In the genomic region with DNA sequence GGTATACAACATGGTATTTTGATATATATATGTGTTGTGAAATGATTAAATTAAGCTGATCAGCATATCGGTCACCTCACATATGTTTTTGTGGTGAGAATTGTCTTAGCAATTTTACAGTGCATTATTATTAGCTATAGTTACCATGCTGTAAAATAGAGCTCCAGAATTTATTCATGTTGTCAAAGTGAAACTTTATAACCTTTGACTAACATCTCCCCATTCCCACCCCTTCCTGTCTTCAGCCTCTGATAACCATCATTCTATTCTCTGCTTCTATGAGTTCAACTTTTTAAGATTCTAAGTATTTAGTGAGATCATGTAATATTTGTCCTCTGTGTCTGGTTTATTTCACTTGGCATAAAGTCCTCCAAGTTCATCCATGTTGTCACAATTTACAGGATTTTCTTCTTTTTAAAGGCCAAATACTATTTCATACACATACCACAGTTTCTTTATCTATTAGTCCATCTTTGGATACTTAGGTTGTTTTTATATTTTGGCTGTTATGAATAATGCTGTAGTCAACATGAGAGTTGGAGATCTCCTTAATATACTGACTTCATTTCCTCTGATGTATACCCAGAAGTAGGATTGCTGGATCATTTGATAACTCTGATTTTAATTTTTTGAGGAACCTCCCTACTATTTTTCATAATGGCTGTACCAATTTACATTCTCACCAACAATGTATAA, we compare ENCODE assay signal across 21 cellular contexts. TPM values are rescaled to one million over a fixed set of nuclear protein-coding genes. Genes with fewer than 3 reads are reported as not detected.
DNase-seq lines count a peak whose midpoint lies in the region; ATAC-seq and TF ChIP-seq lines count a peak whose summit lies in the region.
"Had no signal": no experiment of that assay in that cellular context is flagged by ENCODE, and none has a peak within 500 bp of the region (broad histone marks: within the 10 kb centered on the region; RNA-seq: fewer than 3 reads in every experiment).

No MANE protein-coding gene starts in this region.

- H3K4me3 Mint-ChIP-seq in activated CD8-positive, alpha-beta T cell treated with anti-CD3 and anti-CD28 coated beads, Interleukin-2, amount 10 ng/mL, durations not matched to agents 7 days and 5 days: no peak overlapping the region
- H3K4me3 Mint-ChIP-seq: activated B cell treated with CpG ODN at 0.5 μM for 24 hours, CD14-positive monocyte had no signal

- TF ChIP-seq CTCF in fibroblast of villous mesenchyme (IDR thresholded peaks at IDR 0.05; ENCODE audit: insufficient read depth, low read depth, low read length): no peak

- peaks cover 4 to 6% of the 10 kb centered on the region in 2 donors for H3K9me3 Mint-ChIP-seq in activated naive CD4-positive, alpha-beta T cell treated with anti-CD3 and anti-CD28 coated beads, Interleukin-2, amount 50 U/mL, for 72 hours
- no peaks in the 10 kb centered on the region for H3K9me3 Mint-ChIP-seq in activated CD8-positive, alpha-beta T cell treated with anti-CD3 and anti-CD28 coated beads, Interleukin-2, amount 10 ng/mL, durations not matched to agents 7 days and 5 days (ENCODE audit: insufficient read depth)
- H3K9me3 Mint-ChIP-seq: activated B cell treated with CpG ODN at 0.5 μM for 24 hours had no signal

- H3K27ac Mint-ChIP-seq in activated naive CD4-positive, alpha-beta T cell treated with anti-CD3 and anti-CD28 coated beads, Interleukin-2, amount 50 U/mL, for 72 hours: peak overlapping the region; percentile 87 to 94
- peak overlapping the region; percentile 13 for H3K27ac Mint-ChIP-seq in activated CD8-positive, alpha-beta T cell treated with anti-CD3 and anti-CD28 coated beads, Interleukin-2, amount 10 ng/mL, durations not matched to agents 7 days and 5 days
- H3K27ac Mint-ChIP-seq: activated B cell treated with CpG ODN at 0.5 μM for 24 hours, CD14-positive monocyte, IgD-negative memory B cell had no signal

- no peaks in the 10 kb centered on the region for H3K27me3 Mint-ChIP-seq in activated CD8-positive, alpha-beta T cell treated with anti-CD3 and anti-CD28 coated beads, Interleukin-2, amount 10 ng/mL, durations not matched to agents 7 days and 5 days (ENCODE audit: low read depth)
- H3K27me3 Mint-ChIP-seq: activated B cell treated with CpG ODN at 0.5 μM for 24 hours, IgD-negative memory B cell had no signal

- no peak for DNase-seq in activated naive CD4-positive, alpha-beta T cell treated with anti-CD3 and anti-CD28 coated beads, Interleukin-2, amount 50 U/mL, for 72 hours (ENCODE audit: low spot score in 2 of 2)
- no peak for DNase-seq in activated naive CD4-positive, alpha-beta T cell (lab: John Stamatoyannopoulos, UW)
- no peak for DNase-seq in activated CD8-positive, alpha-beta T cell treated with anti-CD3 and anti-CD28 coated beads, Interleukin-2, amount 10 ng/mL, durations not matched to agents 7 days and 5 days
- DNase-seq in fibroblast of villous mesenchyme (ENCODE audit: low read depth) (peak; percentile 17), NCI-H146 treated with DMSO at 0.1 percent for 48 hours (lab: John Stamatoyannopoulos, UW; ENCODE audit: unreplicated experiment) (no peak), NCI-H2171 (lab: John Stamatoyannopoulos, UW) (no peak)
- DNase-seq in central memory CD4-positive, alpha-beta T cell: no peak
- DNase-seq: activated B cell treated with CpG ODN at 0.5 μM for 24 hours; body of pancreas; effector CD8-positive, alpha-beta T cell; esophagus squamous epithelium; kidney glomerular epithelial cell; NCI-H1417; NCI-H526; psoas muscle; T-helper 9 cell had no signal

- no peak overlapping the region for H3K4me3 ChIP-seq in fibroblast of villous mesenchyme (ENCODE audit: low read depth, low read length)
- H3K4me3 ChIP-seq: body of pancreas, esophagus squamous epithelium, lung, psoas muscle, SJSA1 had no signal

- ATAC-seq in activated naive CD4-positive, alpha-beta T cell treated with anti-CD3 and anti-CD28 coated beads, Interleukin-2, amount 50 U/mL, for 72 hours: peak; percentile 59 to 70
- ATAC-seq in activated CD8-positive, alpha-beta T cell treated with anti-CD3 and anti-CD28 coated beads, Interleukin-2, amount 10 ng/mL, durations not matched to agents 7 days and 5 days: no peak
- ATAC-seq: body of pancreas, HCT116, psoas muscle had no signal

- peaks cover 10 to 33% of the 10 kb centered on the region in 2 donors for H3K36me3 Mint-ChIP-seq in activated naive CD4-positive, alpha-beta T cell treated with anti-CD3 and anti-CD28 coated beads, Interleukin-2, amount 50 U/mL, for 72 hours
- H3K36me3 Mint-ChIP-seq in activated CD8-positive, alpha-beta T cell treated with anti-CD3 and anti-CD28 coated beads, Interleukin-2, amount 10 ng/mL, durations not matched to agents 7 days and 5 days (ENCODE audit: low read depth): peaks cover 2% of the 10 kb centered on the region

- CTCF ChIA-PET in activated CD8-positive, alpha-beta T cell treated with anti-CD3 and anti-CD28 coated beads, Interleukin-2, amount 10 ng/mL, durations not matched to agents 7 days and 5 days (lab: Charles Lee): interaction anchor here (1.0 to 1.8 kb wide), 2 partner anchors 15 to 91 kb away, joined by 3 to 5 read pairs; no protein-coding TSS in a partner anchor

- H3K4me1 Mint-ChIP-seq in activated CD8-positive, alpha-beta T cell treated with anti-CD3 and anti-CD28 coated beads, Interleukin-2, amount 10 ng/mL, durations not matched to agents 7 days and 5 days (ENCODE audit: low read depth): peaks cover 22% of the 10 kb centered on the region

- POLR2A ChIA-PET in activated CD8-positive, alpha-beta T cell treated with anti-CD3 and anti-CD28 coated beads, Interleukin-2, amount 10 ng/mL, durations not matched to agents 7 days and 5 days (lab: Charles Lee): no interaction called here

RNA-seq across cellular contexts. Expression of gene NCOA1, which starts 30.3 kb away (rescaled TPM):
- total RNA-seq in activated naive CD4-positive, alpha-beta T cell treated with anti-CD3 and anti-CD28 coated beads, Interleukin-2, amount 50 U/mL, for 72 hours: 10 to 100 TPM; 17.1 to 29.1 TPM
- total RNA-seq in activated CD8-positive, alpha-beta T cell treated with anti-CD3 and anti-CD28 coated beads, Interleukin-2, amount 10 ng/mL, durations not matched to agents 7 days and 5 days: 10 to 100 TPM; 14.5 to 14.7 TPM
- 17.4 and 19.0 TPM in 2 replicates for total RNA-seq in fibroblast of villous mesenchyme
